ENCODE assay signal across 19 cellular contexts in genomic region chr15:44802336-44802735, GRCh38.
DNase-seq lines count a peak whose midpoint lies in the region; ATAC-seq, FAIRE-seq and TF ChIP-seq lines count a peak whose summit lies in the region.
"Had no signal": no experiment of that assay in that cellular context is flagged by ENCODE, and none has a peak within 500 bp of the region (broad histone marks: within the 10 kb centered on the region; RNA-seq: fewer than 3 reads in every experiment).

No MANE protein-coding gene starts in this region.

- H3K27me3 ChIP-seq in GM12878 (replicated peaks in 1 of 2; ENCODE audit: control insufficient read depth in 2 of 2, insufficient read depth in 2 of 2, low read length in 1 of 2), result no peaks in the 10 kb centered on the region; a peak in 1 of 4 replicates
- H3K27me3 ChIP-seq in Caco-2 (replicated peaks; ENCODE audit: control insufficient read depth, insufficient read depth, low read length), result no peaks in the 10 kb centered on the region

- H3K27ac Mint-ChIP-seq in activated CD8-positive, alpha-beta T cell treated with anti-CD3 and anti-CD28 coated beads, Interleukin-2, amount 10 ng/mL, durations not matched to agents 7 days and 5 days, result no peak overlapping the region
- H3K27ac Mint-ChIP-seq in Caco-2 (ENCODE audit: unreplicated experiment), result no peak overlapping the region
- H3K27ac Mint-ChIP-seq: CD4-positive, CD25-positive, alpha-beta regulatory T cell; T-cell had no signal

- no peak for TF ChIP-seq POLR2A in GM12878 (IDR thresholded peaks at IDR 0.05; ENCODE audit: low read depth, low read length)

- intact Hi-C loops in GM12878 (cut with micrococcal nuclease; ENCODE audit: unreplicated experiment), result no loop called here
- intact Hi-C loops in Caco-2 (cut with micrococcal nuclease; ENCODE audit: unreplicated experiment), result no loop called here

- H3K9me3 Mint-ChIP-seq in activated CD8-positive, alpha-beta T cell treated with anti-CD3 and anti-CD28 coated beads, Interleukin-2, amount 10 ng/mL, durations not matched to agents 7 days and 5 days (ENCODE audit: insufficient read depth), result no peaks in the 10 kb centered on the region
- H3K9me3 Mint-ChIP-seq in Caco-2 (ENCODE audit: unreplicated experiment), result no peaks in the 10 kb centered on the region
- H3K9me3 Mint-ChIP-seq: T-cell had no signal

- CTCF ChIA-PET in GM12878 (lab: Yijun Ruan, JAX), result no interaction called here
- CTCF ChIA-PET in activated CD8-positive, alpha-beta T cell treated with anti-CD3 and anti-CD28 coated beads, Interleukin-2, amount 10 ng/mL, durations not matched to agents 7 days and 5 days (lab: Charles Lee), result interaction anchor here (0.9 kb wide), 1 partner anchor 11 kb away, joined by 3 read pairs; no protein-coding TSS in a partner anchor
- CTCF ChIA-PET in Caco-2 (lab: Charles Lee), result no interaction called here

- H3K4me1 ChIP-seq in GM12878 (ENCODE audit: control insufficient read depth, insufficient read depth, low read length) (peaks cover 3% of the 10 kb centered on the region; the same call in 1 of the 2 replicates), Caco-2 (no peaks in the 10 kb centered on the region)

- RAD21 ChIA-PET in GM12878 (lab: Charles Lee; ENCODE audit: unreplicated experiment), result no interaction called here

- DNase-seq in GM12865 (ENCODE audit: low read depth) (peak; percentile 45), GM12878 (ENCODE audit: low read depth, low spot score) (no peak), GM03348 (ENCODE audit: low spot score) (no peak), Caco-2 (no peak)
- DNase-seq in stimulated activated naive CD4-positive, alpha-beta T cell (lab: John Stamatoyannopoulos, UW), result no peak
- DNase-seq in activated CD8-positive, alpha-beta T cell treated with anti-CD3 and anti-CD28 coated beads, Interleukin-2, amount 10 ng/mL, durations not matched to agents 7 days and 5 days, result no peak
- DNase-seq: Calu3; CD4-positive, CD25-positive, alpha-beta regulatory T cell; GOT3; Kasumi-1; MV-4-11; NCI-H1436; NCI-H2029 treated with DMSO at 0.1 percent for 48 hours; NCI-H524 treated with DMSO at 0.1 percent for 48 hours; PC-3; T-cell had no signal

- FAIRE-seq in GM12878 (lab: Jason Lieb, UNC), result no peak

- H3K4me3 ChIP-seq in GM12865 (ENCODE audit: low read depth, low read length), result no peak overlapping the region
- H3K4me3 ChIP-seq in GM12878, result no peak overlapping the region
- H3K4me3 ChIP-seq in Caco-2 (ENCODE audit: low read depth, low read length), result no peak overlapping the region
- H3K4me3 ChIP-seq: SK-N-MC had no signal

- in situ Hi-C loops in GM12878 (cut with MboI), result no loop called here

- TF ChIP-seq EP300 in GM12878 (IDR thresholded peaks at IDR 0.05; ENCODE audit: borderline replicate concordance in 1 of 2, control insufficient read depth in 1 of 2, low read depth in 2 of 2, low read length in 2 of 2), result no peak

- H3K9me3 ChIP-seq in GM12878 (replicated peaks; ENCODE audit: control insufficient read depth, insufficient read depth, low read length) (no peaks in the 10 kb centered on the region), Caco-2 (no peaks in the 10 kb centered on the region)

- no peaks in the 10 kb centered on the region for H3K79me2 ChIP-seq in GM12878 (ENCODE audit: control insufficient read depth, insufficient read depth, low read length)

- H3K27me3 Mint-ChIP-seq in activated CD8-positive, alpha-beta T cell treated with anti-CD3 and anti-CD28 coated beads, Interleukin-2, amount 10 ng/mL, durations not matched to agents 7 days and 5 days (ENCODE audit: low read depth), result peaks cover 13% of the 10 kb centered on the region
- peaks cover 2% of the 10 kb centered on the region for H3K27me3 Mint-ChIP-seq in Caco-2 (ENCODE audit: insufficient read depth, unreplicated experiment)

- SMC1A ChIA-PET in GM12878 (lab: Charles Lee; ENCODE audit: uncharacterized antibody, unreplicated experiment), result no interaction called here

- no peak for TF ChIP-seq CTCF in GM12865 (IDR thresholded peaks at IDR 0.05; ENCODE audit: insufficient read depth, low read depth, low read length, missing control alignments)
- no peak for TF ChIP-seq CTCF in GM12878 (IDR thresholded peaks at IDR 0.05 in 2 of 3, conservative IDR thresholded peaks at IDR 0.05 in 1 of 3; ENCODE audit: control insufficient read depth in 2 of 3, extremely low read depth in 1 of 3, insufficient read depth in 1 of 3, low read depth in 3 of 3, low read length in 3 of 3)
- TF ChIP-seq CTCF in Caco-2 (IDR thresholded peaks at IDR 0.05; ENCODE audit: insufficient read depth in 1 of 2, low read depth in 1 of 2, low read length in 1 of 2, severe bottlenecking in 1 of 2, unreplicated experiment in 1 of 2), result no peak

- H3K36me3 Mint-ChIP-seq in activated CD8-positive, alpha-beta T cell treated with anti-CD3 and anti-CD28 coated beads, Interleukin-2, amount 10 ng/mL, durations not matched to agents 7 days and 5 days (ENCODE audit: low read depth), result no peaks in the 10 kb centered on the region
- no peaks in the 10 kb centered on the region for H3K36me3 Mint-ChIP-seq in Caco-2 (ENCODE audit: insufficient read depth, unreplicated experiment)
- H3K36me3 Mint-ChIP-seq: CD4-positive, CD25-positive, alpha-beta regulatory T cell; T-cell had no signal

- H3K27ac ChIP-seq in GM12878 (ENCODE audit: control insufficient read depth, insufficient read depth), result no peak overlapping the region
- H3K27ac ChIP-seq: SK-N-MC had no signal

- BruUV-seq in GM12878 (replicated peaks; lab: Mats Ljungman, UMichigan), result no TSS peak
- BruUV-seq in Caco-2 (replicated peaks; lab: Mats Ljungman, UMichigan), result no TSS peak

- ATAC-seq in GM18519 (IDR thresholded peaks at IDR 0.05; ENCODE audit: low FRiP score, unreplicated experiment) (peak; percentile 73), HG02938 (IDR thresholded peaks at IDR 0.05; ENCODE audit: unreplicated experiment) (peak; percentile 65), GM12878 (peak; percentile 64)
- ATAC-seq in activated CD8-positive, alpha-beta T cell treated with anti-CD3 and anti-CD28 coated beads, Interleukin-2, amount 10 ng/mL, durations not matched to agents 7 days and 5 days, result no peak
- ATAC-seq: PC-3, T-cell had no signal

- no peak overlapping the region for H3K4me2 ChIP-seq in GM12878 (ENCODE audit: control insufficient read depth, insufficient read depth)

- H3K9ac ChIP-seq in GM12878 (ENCODE audit: control insufficient read depth, insufficient read depth, low read length), result no peak overlapping the region

- H4K20me1 ChIP-seq in GM12878 (ENCODE audit: control insufficient read depth, insufficient read depth), result no peaks in the 10 kb centered on the region

- H3K4me1 Mint-ChIP-seq in activated CD8-positive, alpha-beta T cell treated with anti-CD3 and anti-CD28 coated beads, Interleukin-2, amount 10 ng/mL, durations not matched to agents 7 days and 5 days (ENCODE audit: low read depth), result no peaks in the 10 kb centered on the region
- no peaks in the 10 kb centered on the region for H3K4me1 Mint-ChIP-seq in Caco-2 (ENCODE audit: low read depth, unreplicated experiment)
- H3K4me1 Mint-ChIP-seq: CD4-positive, CD25-positive, alpha-beta regulatory T cell; T-cell had no signal

- 38% methylated on average over 1 of the region's 1 CpG for WGBS in GM12878 (ENCODE audit: insufficient coverage, insufficient replicate concordance, low lambda C conversion rate, missing lambda C conversion rate)

- H3K36me3 ChIP-seq in GM12878 (ENCODE audit: control insufficient read depth in 2 of 2, insufficient read depth in 2 of 2, low read length in 1 of 2) (no peaks in the 10 kb centered on the region), Caco-2 (ENCODE audit: control insufficient read depth, insufficient read depth, low read length) (no peaks in the 10 kb centered on the region)

- H2AFZ ChIP-seq in GM12878 (ENCODE audit: control insufficient read depth, low read depth, low read length), result no peak overlapping the region

- no peak for TF ChIP-seq RAD21 in GM12878 (IDR thresholded peaks at IDR 0.05; ENCODE audit: insufficient read depth, low read depth, low read length)

- H3K4me3 Mint-ChIP-seq in activated CD8-positive, alpha-beta T cell treated with anti-CD3 and anti-CD28 coated beads, Interleukin-2, amount 10 ng/mL, durations not matched to agents 7 days and 5 days, result no peak overlapping the region
- no peak overlapping the region for H3K4me3 Mint-ChIP-seq in Caco-2 (ENCODE audit: unreplicated experiment)
- H3K4me3 Mint-ChIP-seq: CD4-positive, CD25-positive, alpha-beta regulatory T cell; T-cell had no signal

- POLR2A ChIA-PET in GM12878 (lab: Charles Lee), result no interaction called here
- POLR2A ChIA-PET in activated CD8-positive, alpha-beta T cell treated with anti-CD3 and anti-CD28 coated beads, Interleukin-2, amount 10 ng/mL, durations not matched to agents 7 days and 5 days (lab: Charles Lee), result no interaction called here
- POLR2A ChIA-PET in Caco-2 (lab: Charles Lee), result no interaction called here

TF ChIP-seq in GM12878, 131 proteins besides CTCF, POLR2A, EP300 and RAD21:
- no peak for TF ChIP-seq NFIC (IDR thresholded peaks at IDR 0.05; ENCODE audit: low read depth, low read length)
- TF ChIP-seq ZZZ3 (IDR thresholded peaks at IDR 0.05; ENCODE audit: control insufficient read depth, insufficient read length, low read depth), result no peak
- TF ChIP-seq ZSCAN29 (IDR thresholded peaks at IDR 0.05), result no peak
- TF ChIP-seq ELK1 (IDR thresholded peaks at IDR 0.05; ENCODE audit: low read depth, low read length), result no peak
- no peak for TF ChIP-seq EZH2 (IDR thresholded peaks at IDR 0.05; ENCODE audit: borderline replicate concordance, control insufficient read depth, low read depth, low read length)
- no peak for TF ChIP-seq SMAD5 (IDR thresholded peaks at IDR 0.05; ENCODE audit: low read depth)
